In genomic region chr1:11180342-11180744, GRCh38 we compare ENCODE assay signal across 14 cellular contexts. TPM values are rescaled to one million over a fixed set of nuclear protein-coding genes. Genes with fewer than 3 reads are reported as not detected.
DNase-seq lines count a peak whose midpoint lies in the region; ATAC-seq, FAIRE-seq and TF ChIP-seq lines count a peak whose summit lies in the region.
"Had no signal": no experiment of that assay in that cellular context is flagged by ENCODE, and none has a peak within 500 bp of the region (broad histone marks: within the 10 kb centered on the region; RNA-seq: fewer than 3 reads in every experiment).

No MANE protein-coding gene starts in this region.

- peak overlapping the region; percentile 42 for H3K27ac ChIP-seq in smooth muscle cell (ENCODE audit: low read depth)

- in situ Hi-C loops in SK-MEL-5 (cut with HindIII; ENCODE audit: low pct_unique_long_range_greater_than_20kb, low sequenced_read_pairs) = no loop called here

- no peaks in the 10 kb centered on the region for H3K36me3 ChIP-seq in smooth muscle cell (ENCODE audit: low read depth)

- no peaks in the 10 kb centered on the region for H3K79me2 ChIP-seq in smooth muscle cell (ENCODE audit: low read depth)

- FAIRE-seq in H54 (lab: Jason Lieb, UNC) = peak; percentile 80

- no peaks in the 10 kb centered on the region for H3K27me3 ChIP-seq in smooth muscle cell (ENCODE audit: low read depth)

- peaks cover 48% of the 10 kb centered on the region for H4K20me1 ChIP-seq in smooth muscle cell (ENCODE audit: low read depth)

- H3K9me3 ChIP-seq in smooth muscle cell (replicated peaks; ENCODE audit: low read depth) = no peaks in the 10 kb centered on the region
- H3K9me3 ChIP-seq: Caco-2 had no signal

- H3K4me3 ChIP-seq in smooth muscle cell = no peak overlapping the region

- DNase-seq in H54 (ENCODE audit: insufficient read length, low spot score) (peak; percentile 39), SK-MEL-5 (ENCODE audit: low read depth, low spot score) (peak; percentile 44), fibroblast of peridontal ligament (ENCODE audit: extremely low read depth) (peak; percentile 81), smooth muscle cell (lab: John Stamatoyannopoulos, UW; ENCODE audit: unreplicated experiment) (no peak), SIG-M5 (lab: John Stamatoyannopoulos, UW) (no peak)
- DNase-seq: effector memory CD8-positive, alpha-beta T cell; H9; hypothalamus; mesendoderm; NCI-H187 had no signal

- peaks cover 3% of the 10 kb centered on the region for H3F3A ChIP-seq in smooth muscle cell (ENCODE audit: low read depth)

- TF ChIP-seq CTCF in smooth muscle cell (IDR thresholded peaks at IDR 0.05; ENCODE audit: borderline replicate concordance, insufficient read depth, poor library complexity, severe bottlenecking) = no peak

- no peak for TF ChIP-seq POLR2A in H54 (IDR thresholded peaks at IDR 0.05; ENCODE audit: low read depth, low read length)

- no peak overlapping the region for H3K4me2 ChIP-seq in smooth muscle cell

- ATAC-seq in HG03565 (IDR thresholded peaks at IDR 0.05; ENCODE audit: unreplicated experiment) = no peak
- ATAC-seq in GM18867 (IDR thresholded peaks at IDR 0.05; ENCODE audit: unreplicated experiment) = no peak
- ATAC-seq in GM18511 (IDR thresholded peaks at IDR 0.05; ENCODE audit: unreplicated experiment) = no peak
- ATAC-seq: effector memory CD8-positive, alpha-beta T cell had no signal

- no peak overlapping the region for H3K9ac ChIP-seq in smooth muscle cell (ENCODE audit: low read depth)

- peaks cover 13% of the 10 kb centered on the region for H3K4me1 ChIP-seq in smooth muscle cell (ENCODE audit: low read depth)
- H3K4me1 ChIP-seq: Caco-2 had no signal

- no peak overlapping the region for H2AFZ ChIP-seq in smooth muscle cell (ENCODE audit: low read depth)

RNA-seq across cellular contexts. Expression of gene ANGPTL7, which starts 8.8 kb away (rescaled TPM):
- total RNA-seq in SK-MEL-5 (2014; rRNA removed; shearing (Covaris generic)) = not detected in 2 replicates
- polyA plus RNA-seq in SK-MEL-5 (2015; cell fraction: cytosol; rRNA removed) = 0.20 TPM in 1 of 2 replicates, not detected in the other
- 0.36 TPM in 1 of 2 replicates, not detected in the other for polyA plus RNA-seq in SK-MEL-5 (2015; cell fraction: nucleus; rRNA removed)
- total RNA-seq in smooth muscle cell = 0.22 TPM in 1 of 2 replicates, not detected in the other
- 0.31 and 0.40 TPM in 2 replicates for polyA plus RNA-seq in smooth muscle cell
- total RNA-seq: Caco-2, H9 had no signal

Comparison
In these comparisons a context has a peak if more than half of its experiments do, and no peak if none do; other contexts are left out.
1. DNase-seq: peak in H54 (single experiment), SK-MEL-5 (single experiment) and fibroblast of peridontal ligament (single experiment); none in smooth muscle cell (single experiment) and SIG-M5 (single experiment).